Comparison of ENCODE assay signal across 7 cellular contexts in genomic region chrX:19326567-19326966, GRCh38.
"Had no signal": no experiment of that assay in that cellular context is flagged by ENCODE, and none has a peak within 500 bp of the region (broad histone marks: within the 10 kb centered on the region; RNA-seq: fewer than 3 reads in every experiment).

No MANE protein-coding gene starts in this region.

- H2AFZ ChIP-seq: GM23338 had no signal

- H3K4me2 ChIP-seq: GM23338 had no signal

- FAIRE-seq: H1, H54, HTR-8/SVneo had no signal

- DNase-seq: H9, HCEC 1CT, KBM-7 had no signal

- ATAC-seq: GM23338 had no signal

- H3K4me3 ChIP-seq: GM23338 had no signal
